ENCODE assay signal across 8 cellular contexts in the genomic region with DNA sequence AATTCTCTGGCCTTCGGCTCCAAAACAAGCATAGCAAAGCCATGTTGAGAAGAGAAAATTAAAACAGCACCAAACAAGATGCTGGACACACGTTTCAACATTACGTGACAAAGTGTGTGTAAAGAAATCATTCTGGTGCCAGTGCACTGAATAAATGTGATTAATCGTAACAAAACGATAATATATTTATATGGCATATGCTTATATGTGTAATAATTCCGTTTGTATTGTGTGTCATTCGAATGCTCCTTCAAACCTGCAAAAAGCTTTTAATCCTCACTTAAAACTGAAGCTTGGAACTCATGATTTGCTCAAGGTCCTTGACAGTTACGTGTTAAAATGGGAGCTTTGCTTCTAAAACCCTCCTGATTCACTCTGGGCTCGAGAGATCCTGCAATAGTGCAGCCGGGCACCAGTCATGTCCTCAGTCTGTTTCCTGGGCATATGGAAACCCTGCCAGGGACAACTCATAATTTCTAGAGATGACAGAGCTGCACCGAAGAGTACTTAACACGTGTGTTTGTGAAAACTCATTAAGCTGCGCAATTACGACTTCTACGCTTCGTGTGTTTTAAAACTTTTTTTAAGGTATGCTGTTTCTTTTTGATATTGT. TPM values are rescaled to one million over a fixed set of nuclear protein-coding genes. Genes with fewer than 3 reads are reported as not detected.
A peak's percentile ranks its signal among the peaks of the same experiment; 100 is the strongest.
DNase-seq lines count a peak whose midpoint lies in the region; ATAC-seq and TF ChIP-seq lines count a peak whose summit lies in the region.

No MANE protein-coding gene starts in this region.

- in situ Hi-C loops in GM23248 (cut with MboI), result no loop called here

- peaks cover 42% of the 10 kb centered on the region for H3K79me2 ChIP-seq in GM23248 (ENCODE audit: insufficient read depth)

- H3K4me2 ChIP-seq in GM23248 (ENCODE audit: unreplicated experiment), result peak overlapping the region; percentile 99

- H3K4me3 ChIP-seq in A673 (ENCODE audit: low read depth, low read length, poor library complexity, severe bottlenecking), result peak overlapping the region; percentile 24
- H3K4me3 ChIP-seq in GM23248, result peak overlapping the region; percentile 98
- H3K4me3 ChIP-seq in adipocyte (ENCODE audit: low read length), result peak overlapping the region; percentile 93
- peak overlapping the region; percentile 100 for H3K4me3 ChIP-seq in lower lobe of right lung

- POLR2A ChIA-PET in A673 (lab: Charles Lee; ENCODE audit: low non-redundant PET), result interaction anchor here (0.5 to 1.8 kb wide), 5 partner anchors 11 to 288 kb away, joined by 4 to 15 read pairs (median 4); no protein-coding TSS in a partner anchor

- H3K9me3 ChIP-seq in A673 (ENCODE audit: low read depth, low read length, poor library complexity, severe bottlenecking), result peaks cover 10% of the 10 kb centered on the region
- H3K9me3 ChIP-seq in GM23248 (ENCODE audit: low read depth), result no peaks in the 10 kb centered on the region
- no peaks in the 10 kb centered on the region for H3K9me3 ChIP-seq in adipocyte (ENCODE audit: control insufficient read depth, low read length)
- H3K9me3 ChIP-seq in lower lobe of right lung, result no peaks in the 10 kb centered on the region

- DNase-seq in A673 (ENCODE audit: low spot score) (no peak), GM23248 (peak; percentile 90), adipocyte (ENCODE audit: low read depth) (peak; percentile 15), lower lobe of right lung (no peak), COLO829 (ENCODE audit: low spot score) (no peak), kidney glomerular epithelial cell (lab: John Stamatoyannopoulos, UW) (no peak), sciatic nerve (ENCODE audit: low spot score) (no peak)

- H3F3A ChIP-seq in GM23248 (ENCODE audit: insufficient read depth), result peaks cover 21% of the 10 kb centered on the region

- ATAC-seq in lower lobe of right lung, result no peak
- no peak for ATAC-seq in HG03135 (IDR thresholded peaks at IDR 0.05; ENCODE audit: unreplicated experiment)
- no peak for ATAC-seq in sciatic nerve

- H2AFZ ChIP-seq in GM23248, result peak overlapping the region; percentile 78

- no peaks in the 10 kb centered on the region for H3K9me2 ChIP-seq in GM23248 (ENCODE audit: insufficient read depth)

- H4K20me1 ChIP-seq in GM23248 (ENCODE audit: insufficient read depth), result 0 out of 2 replicates have a peak, but pooled peaks cover 3% of the 10 kb centered on the region

- intact Hi-C loops in A673 (cut with micrococcal nuclease; ENCODE audit: unreplicated experiment), result loop anchor here (1.0 to 10.0 kb wide), 3 partner anchors 88 to 155 kb away; a partner anchor contains a TSS
- intact Hi-C loops in lower lobe of right lung (cut with DNase I), result no loop called here
- intact Hi-C loops in sciatic nerve (cut with DNase I), result no loop called here

- BruUV-seq in A673 (replicated peaks; lab: Mats Ljungman, UMichigan), result no TSS peak

- TF ChIP-seq CTCF in A673 (conservative IDR thresholded peaks at IDR 0.05; ENCODE audit: low read depth, low read length) (no peak), lower lobe of right lung (IDR thresholded peaks at IDR 0.05) (no peak)

- CTCF ChIA-PET in A673 (lab: Charles Lee), result interaction anchor here (0.6 to 2.0 kb wide), 5 partner anchors 17 to 328 kb away, joined by 3 to 17 read pairs (median 6); no protein-coding TSS in a partner anchor

- peak overlapping the region; percentile 61 for H3K27ac ChIP-seq in A673 (ENCODE audit: low read depth, low read length, poor library complexity, severe bottlenecking)
- peak overlapping the region; percentile 81 for H3K27ac ChIP-seq in GM23248
- peak overlapping the region; percentile 7 for H3K27ac ChIP-seq in lower lobe of right lung

- peak overlapping the region; percentile 94 for H3K9ac ChIP-seq in GM23248
- peak overlapping the region; percentile 94 for H3K9ac ChIP-seq in adipocyte (ENCODE audit: low read length)

- H3K36me3 ChIP-seq in A673 (ENCODE audit: insufficient read depth, low read length, poor library complexity, severe bottlenecking), result peaks cover 37% of the 10 kb centered on the region
- H3K36me3 ChIP-seq in GM23248 (ENCODE audit: low read depth), result peaks cover 18% of the 10 kb centered on the region
- H3K36me3 ChIP-seq in adipocyte (ENCODE audit: control insufficient read depth, insufficient read depth, low read length, severe bottlenecking), result peaks cover 41% of the 10 kb centered on the region
- H3K36me3 ChIP-seq in lower lobe of right lung, result peaks cover 40% of the 10 kb centered on the region

- no peaks in the 10 kb centered on the region for H3K27me3 ChIP-seq in A673 (replicated peaks; ENCODE audit: insufficient read depth, low read depth, low read length, poor library complexity)
- no peaks in the 10 kb centered on the region for H3K27me3 ChIP-seq in GM23248 (replicated peaks; ENCODE audit: insufficient read depth)
- no peaks in the 10 kb centered on the region for H3K27me3 ChIP-seq in adipocyte (replicated peaks; ENCODE audit: control insufficient read depth, insufficient read depth, low read length)
- no peaks in the 10 kb centered on the region for H3K27me3 ChIP-seq in lower lobe of right lung (ENCODE audit: low read depth)

- H3K4me1 ChIP-seq in A673 (ENCODE audit: insufficient read depth, low read length, poor library complexity, severe bottlenecking), result peaks cover 27% of the 10 kb centered on the region
- H3K4me1 ChIP-seq in GM23248 (ENCODE audit: insufficient read depth), result peaks cover 20% of the 10 kb centered on the region
- peaks cover 23% of the 10 kb centered on the region for H3K4me1 ChIP-seq in adipocyte (ENCODE audit: control insufficient read depth, insufficient read depth, low read length)
- H3K4me1 ChIP-seq in lower lobe of right lung, result peaks cover 44% of the 10 kb centered on the region

- 3 to 5% methylated on average over 16 of the region's 16 CpGs for WGBS in GM23248 (ENCODE audit: low coverage in 1 of 2, low lambda C conversion rate in 2 of 2, missing lambda C conversion rate in 2 of 2), 2 experiments

RNA-seq across cellular contexts. Expression of a gene that starts 0.7 kb away (rescaled TPM):
- total RNA-seq in A673 (2021) (132 and 147 TPM in 2 replicates), lower lobe of right lung (94.2 TPM), sciatic nerve (109 TPM)
- 37.4 and 38.3 TPM in 2 replicates for total RNA-seq in GM23248 (2014; rRNA removed; shearing (Covaris generic))
- 21.5 and 21.9 TPM in 2 replicates for polyA plus RNA-seq in GM23248 (2016; fragmentation: Nextera tagmentation; extraction: Ambion mirVana)

RNA-seq across cellular contexts. Expression of a gene that starts 30.2 kb away (rescaled TPM):
- 72.3 and 73.7 TPM in 2 replicates for total RNA-seq in A673 (2021)
- 18.8 and 22.0 TPM in 2 replicates for total RNA-seq in GM23248 (2014; rRNA removed; shearing (Covaris generic))
- polyA plus RNA-seq in GM23248 (2016; fragmentation: Nextera tagmentation; extraction: Ambion mirVana), result 6.1 and 6.9 TPM in 2 replicates
- 25.2 TPM for total RNA-seq in lower lobe of right lung
- 30.2 TPM for total RNA-seq in sciatic nerve

RNA-seq across cellular contexts. Expression of a gene that starts 39.9 kb away (rescaled TPM):
- total RNA-seq in A673 (2021) (46.8 and 48.4 TPM in 2 replicates), lower lobe of right lung (37.2 TPM), sciatic nerve (51.9 TPM)
- total RNA-seq in GM23248 (2014; rRNA removed; shearing (Covaris generic)), result 13.4 and 19.7 TPM in 2 replicates
- 14.6 and 14.8 TPM in 2 replicates for polyA plus RNA-seq in GM23248 (2016; fragmentation: Nextera tagmentation; extraction: Ambion mirVana)

RNA-seq across cellular contexts. Expression of a gene that starts 44.8 kb away (rescaled TPM):
- total RNA-seq in A673 (2021) (1.1 TPM in 2 replicates), lower lobe of right lung (15.0 TPM), sciatic nerve (6.1 TPM)
- total RNA-seq in GM23248 (2014; rRNA removed; shearing (Covaris generic)), result not detected in 2 replicates
- polyA plus RNA-seq in GM23248 (2016; fragmentation: Nextera tagmentation; extraction: Ambion mirVana), result not detected in 2 replicates

RNA-seq across cellular contexts. Expression of a gene that starts 59.8 kb away (rescaled TPM):
- 3.5 and 4.7 TPM in 2 replicates for total RNA-seq in A673 (2021)
- total RNA-seq in GM23248 (2014; rRNA removed; shearing (Covaris generic)), result not detected in 2 replicates
- not detected in 2 replicates for polyA plus RNA-seq in GM23248 (2016; fragmentation: Nextera tagmentation; extraction: Ambion mirVana)
- total RNA-seq in lower lobe of right lung, result not detected
- not detected for total RNA-seq in sciatic nerve

Comparison
In these comparisons a context has a peak if more than half of its experiments do, and no peak if none do; other contexts are left out.
1. DNase-seq: peak in GM23248 (single experiment) and adipocyte (single experiment); none in A673 (single experiment), lower lobe of right lung (single experiment), COLO829 (single experiment), kidney glomerular epithelial cell (single experiment) and sciatic nerve (single experiment).
2. H3K27ac ChIP-seq: peak in every context shown above with its lines; median percentile 81 in GM23248; 61 in A673; 7 in lower lobe of right lung.
3. H3K4me3 ChIP-seq: peak in every context shown above with its lines; median percentile 100 in lower lobe of right lung; 98 in GM23248; 93 in adipocyte; 24 in A673.